Comparison of ENCODE assay signal across 9 cellular contexts in genomic region chr7:44967571-44968446, GRCh38. TPM values are rescaled to one million over a fixed set of nuclear protein-coding genes. Genes with fewer than 3 reads are reported as not detected.
DNase-seq lines count a peak whose midpoint lies in the region; ATAC-seq and TF ChIP-seq lines count a peak whose summit lies in the region.
"Had no signal": no experiment of that assay in that cellular context is flagged by ENCODE, and none has a peak within 500 bp of the region (broad histone marks: within the 10 kb centered on the region; RNA-seq: fewer than 3 reads in every experiment).

No MANE protein-coding gene starts in this region.

- DNase-seq in GM06990 (ENCODE audit: extremely low read depth, insufficient read length) (no peak), OCI-M1 (lab: John Stamatoyannopoulos, UW) (peak; percentile 7), epithelial cell of proximal tubule (ENCODE audit: low read depth) (no peak), retinal pigment epithelial cell (ENCODE audit: low read depth) (no peak), NCI-H1436 treated with DMSO at 0.1 percent for 48 hours (lab: John Stamatoyannopoulos, UW) (no peak)
- DNase-seq in activated CD4-positive, alpha-beta T cell treated with anti-CD3 and anti-CD28 coated beads, Interleukin-2, amount 50 U/mL, for 4 hours = no peak
- DNase-seq: cerebellar nuclear complex had no signal

- H3K27me3 ChIP-seq in GM06990 (replicated peaks; ENCODE audit: control insufficient read depth, insufficient read depth, low read length) = no peaks in the 10 kb centered on the region

- ATAC-seq in HG03520 (IDR thresholded peaks at IDR 0.05; ENCODE audit: unreplicated experiment) = no peak

- H3K36me3 ChIP-seq in GM06990 (ENCODE audit: control insufficient read depth, insufficient read depth, low read length) = peaks cover 75% of the 10 kb centered on the region

- H3K4me3 ChIP-seq in GM06990 (replicated peaks; ENCODE audit: low read depth, low read length) = no peak overlapping the region
- H3K4me3 ChIP-seq in epithelial cell of proximal tubule (ENCODE audit: low read depth, low read length) = no peak overlapping the region
- H3K4me3 ChIP-seq in retinal pigment epithelial cell (ENCODE audit: low read length) = no peak overlapping the region
- H3K4me3 ChIP-seq: lung had no signal

- peak; percentile 22 for TF ChIP-seq CTCF in GM06990 (IDR thresholded peaks at IDR 0.05; ENCODE audit: insufficient read depth, low read length, poor library complexity, severe bottlenecking)
- peak; percentile 31 for TF ChIP-seq CTCF in epithelial cell of proximal tubule (conservative IDR thresholded peaks at IDR 0.05; ENCODE audit: low read depth, low read length)
- peak; percentile 44 for TF ChIP-seq CTCF in retinal pigment epithelial cell (conservative IDR thresholded peaks at IDR 0.05; ENCODE audit: low read depth, low read length)

RNA-seq across cellular contexts. Expression of gene MYO1G, which starts 11.0 kb away (rescaled TPM):
- total RNA-seq in epithelial cell of proximal tubule = under 0.01 TPM in 1 of 2 replicates, not detected in the other

RNA-seq across cellular contexts. Expression of gene CCM2, which starts 32.2 kb away (rescaled TPM):
- 49.2 and 60.1 TPM in 2 replicates for total RNA-seq in epithelial cell of proximal tubule
